18 cellular contexts compared by ENCODE assay signal in the genomic region with DNA sequence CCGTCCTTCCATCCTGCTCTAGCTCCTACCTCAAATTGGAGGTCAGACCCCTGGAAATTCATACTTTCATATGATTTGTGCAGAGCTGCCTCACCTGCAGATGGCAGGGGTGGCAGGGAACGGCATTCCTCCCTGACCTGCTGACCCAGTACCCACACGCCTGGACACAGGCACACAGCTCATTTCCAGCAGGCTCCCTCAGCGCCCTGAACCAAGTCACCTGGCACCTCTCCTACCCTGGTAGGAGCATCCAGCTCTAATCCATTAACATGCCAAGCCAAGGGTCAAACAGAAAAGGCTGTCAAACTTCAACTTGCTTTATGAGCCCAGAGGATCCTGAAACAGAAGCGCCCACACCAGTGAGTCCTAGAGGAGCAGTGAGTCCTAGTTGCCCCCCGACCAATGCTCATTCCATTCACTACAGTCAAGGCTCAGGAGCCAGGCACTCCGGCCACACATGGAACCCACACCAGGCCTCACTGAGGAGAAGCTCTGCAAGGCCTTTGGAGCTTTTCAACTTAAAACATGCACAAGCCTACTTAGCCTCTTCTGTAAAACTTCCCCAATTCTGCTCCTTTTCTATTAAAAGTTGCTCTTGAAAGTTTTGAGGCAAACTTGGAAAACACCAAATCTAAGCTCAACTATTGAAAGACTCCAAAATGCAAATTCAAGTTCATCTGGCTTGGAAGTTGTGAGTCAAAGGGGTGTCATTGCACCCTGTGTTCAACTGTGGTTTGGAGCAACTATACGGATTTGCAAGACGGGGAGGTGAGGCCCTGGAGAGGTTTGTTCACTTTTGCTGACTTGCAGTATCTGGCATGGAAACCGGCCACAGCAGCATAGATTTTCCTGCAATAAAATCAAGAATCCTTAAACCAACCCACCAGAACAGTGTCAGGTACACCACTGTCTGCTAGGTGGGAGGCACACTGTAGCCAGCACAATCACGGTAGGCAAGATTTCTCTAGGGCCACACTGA.
A peak's percentile ranks its signal among the peaks of the same experiment; 100 is the strongest.
DNase-seq lines count a peak whose midpoint lies in the region; ATAC-seq, FAIRE-seq and TF ChIP-seq lines count a peak whose summit lies in the region.
"Had no signal": no experiment of that assay in that cellular context is flagged by ENCODE, and none has a peak within 500 bp of the region (broad histone marks: within the 10 kb centered on the region; RNA-seq: fewer than 3 reads in every experiment).

No MANE protein-coding gene starts in this region.

- H3K4me3 ChIP-seq in GM23248 (no peak overlapping the region), GM12878 (no peak overlapping the region)
- H3K4me3 ChIP-seq: upper lobe of left lung had no signal

- no peak for TF ChIP-seq POLR2A in GM12878 (IDR thresholded peaks at IDR 0.05; ENCODE audit: low read depth, low read length)

- peaks cover 5% of the 10 kb centered on the region; the same call in 1 of the 2 replicates for H3F3A ChIP-seq in GM23248 (ENCODE audit: insufficient read depth)

- TF ChIP-seq EP300 in GM12878 (IDR thresholded peaks at IDR 0.05; ENCODE audit: borderline replicate concordance in 1 of 2, control insufficient read depth in 1 of 2, low read depth in 2 of 2, low read length in 2 of 2) = no peak

- H3K27me3 ChIP-seq in GM23248 (replicated peaks; ENCODE audit: insufficient read depth) (no peaks in the 10 kb centered on the region), GM12878 (replicated peaks in 1 of 2; ENCODE audit: control insufficient read depth in 2 of 2, insufficient read depth in 2 of 2, low read length in 1 of 2) (no peaks in the 10 kb centered on the region)
- H3K27me3 ChIP-seq: upper lobe of left lung had no signal

- TF ChIP-seq RAD21 in GM12878 (IDR thresholded peaks at IDR 0.05; ENCODE audit: insufficient read depth, low read depth, low read length) = no peak

- CTCF ChIA-PET in GM12878 (lab: Yijun Ruan, JAX) = no interaction called here

- no peaks in the 10 kb centered on the region for H3K36me3 ChIP-seq in GM23248 (ENCODE audit: low read depth)
- H3K36me3 ChIP-seq in GM12878 (ENCODE audit: control insufficient read depth in 2 of 2, insufficient read depth in 2 of 2, low read length in 1 of 2) = no peaks in the 10 kb centered on the region

- H3K4me1 ChIP-seq in GM23248 (ENCODE audit: insufficient read depth) = peaks cover 16% of the 10 kb centered on the region
- peaks cover 17% of the 10 kb centered on the region for H3K4me1 ChIP-seq in GM12878 (ENCODE audit: control insufficient read depth, insufficient read depth, low read length)
- H3K4me1 ChIP-seq: upper lobe of left lung had no signal

- intact Hi-C loops in GM12878 (cut with micrococcal nuclease; ENCODE audit: unreplicated experiment) = no loop called here
- intact Hi-C loops in posterior cingulate gyrus (cut with DNase I) = no loop called here

- RAD21 ChIA-PET in GM12878 (lab: Charles Lee; ENCODE audit: unreplicated experiment) = no interaction called here

- WGBS in GM23248 (ENCODE audit: low coverage in 1 of 2, low lambda C conversion rate in 2 of 2, missing lambda C conversion rate in 2 of 2), 2 experiments = 84 to 86% methylated on average over 11 of the region's 11 CpGs
- WGBS in GM12878 (ENCODE audit: insufficient coverage, insufficient replicate concordance, low lambda C conversion rate, missing lambda C conversion rate) = 85% methylated on average over 11 of the region's 11 CpGs

- H3K9me2 ChIP-seq in GM23248 (ENCODE audit: insufficient read depth) = no peaks in the 10 kb centered on the region

- SMC1A ChIA-PET in GM12878 (lab: Charles Lee; ENCODE audit: uncharacterized antibody, unreplicated experiment) = interaction anchor here (0.9 to 1.6 kb wide), 4 partner anchors 13 to 72 kb away, joined by 3 read pairs; no protein-coding TSS in a partner anchor

- no peak overlapping the region for H3K4me2 ChIP-seq in GM23248 (ENCODE audit: unreplicated experiment)
- no peak overlapping the region for H3K4me2 ChIP-seq in GM12878 (ENCODE audit: control insufficient read depth, insufficient read depth)

- no peaks in the 10 kb centered on the region for H3K79me2 ChIP-seq in GM23248 (ENCODE audit: insufficient read depth)
- no peaks in the 10 kb centered on the region for H3K79me2 ChIP-seq in GM12878 (ENCODE audit: control insufficient read depth, insufficient read depth, low read length)

- H3K27ac ChIP-seq in GM23248 = no peak overlapping the region
- no peak overlapping the region for H3K27ac ChIP-seq in GM12878 (ENCODE audit: control insufficient read depth, insufficient read depth)
- H3K27ac ChIP-seq: upper lobe of left lung, VCaP had no signal

- TF ChIP-seq CTCF in GM12878 (IDR thresholded peaks at IDR 0.05 in 2 of 3, conservative IDR thresholded peaks at IDR 0.05 in 1 of 3; ENCODE audit: control insufficient read depth in 2 of 3, extremely low read depth in 1 of 3, insufficient read depth in 1 of 3, low read depth in 3 of 3, low read length in 3 of 3) = no peak

- H3K9ac ChIP-seq in GM23248 (no peak overlapping the region), GM12878 (ENCODE audit: control insufficient read depth, insufficient read depth, low read length) (no peak overlapping the region)

- in situ Hi-C loops in GM23248 (cut with MboI) = no loop called here
- in situ Hi-C loops in GM12878 (cut with MboI) = no loop called here

- H2AFZ ChIP-seq in GM23248 (no peak overlapping the region), GM12878 (ENCODE audit: control insufficient read depth, low read depth, low read length) (no peak overlapping the region)

- no peaks in the 10 kb centered on the region for H3K9me3 ChIP-seq in GM23248 (ENCODE audit: low read depth)
- H3K9me3 ChIP-seq in GM12878 (replicated peaks; ENCODE audit: control insufficient read depth, insufficient read depth, low read length) = no peaks in the 10 kb centered on the region; the same call in 2 of the 3 replicates
- H3K9me3 ChIP-seq: upper lobe of left lung had no signal

- peak; percentile 26 to 44 for DNase-seq in activated CD4-positive, alpha-beta T cell treated with anti-CD3 and anti-CD28 coated beads, Interleukin-2, amount 50 U/mL, for 48 hours
- DNase-seq in activated CD4-positive, alpha-beta T cell treated with anti-CD3 and anti-CD28 coated beads for 4 hours = no peak
- peak; percentile 66 for DNase-seq in GM23248
- DNase-seq in GM12878 (ENCODE audit: low read depth, low spot score) = no peak
- DNase-seq in left lobe of liver (ENCODE audit: low spot score) = peak; percentile 67
- DNase-seq in NCI-H446 (lab: John Stamatoyannopoulos, UW) = no peak
- DNase-seq in posterior cingulate gyrus = no peak
- DNase-seq: activated CD8-positive, alpha-beta memory T cell treated with anti-CD3 and anti-CD28 coated beads, Interleukin-2, amount 50 U/mL, for 4 hours; CD4-positive, alpha-beta T cell; cerebellar nuclear complex; DND-41; effector memory CD8-positive, alpha-beta T cell; NCI-H1048; NCI-H82; upper lobe of left lung had no signal

- BruUV-seq in GM12878 (replicated peaks; lab: Mats Ljungman, UMichigan) = no TSS peak

- ATAC-seq in GM12878 (no peak), left lobe of liver (peak; percentile 69), HG03095 (IDR thresholded peaks at IDR 0.05; ENCODE audit: unreplicated experiment) (no peak)
- ATAC-seq: effector memory CD8-positive, alpha-beta T cell had no signal

- POLR2A ChIA-PET in GM12878 (lab: Charles Lee) = no interaction called here

- FAIRE-seq in GM12878 (lab: Jason Lieb, UNC) = peak; percentile 59
- FAIRE-seq: A204.1 had no signal

- no peaks in the 10 kb centered on the region for H4K20me1 ChIP-seq in GM23248 (ENCODE audit: insufficient read depth)
- H4K20me1 ChIP-seq in GM12878 (ENCODE audit: control insufficient read depth, insufficient read depth) = no peaks in the 10 kb centered on the region

TF ChIP-seq in GM12878, 131 proteins besides CTCF, POLR2A, EP300 and RAD21:
- TF ChIP-seq USF1 (IDR thresholded peaks at IDR 0.05; ENCODE audit: borderline replicate concordance, extremely low read length, insufficient read depth, low read depth, low read length) = no peak
- peak; percentile 41 for TF ChIP-seq RUNX3 (IDR thresholded peaks at IDR 0.05; ENCODE audit: low read length)

Comparison
In these comparisons a context has a peak if more than half of its experiments do, and no peak if none do; other contexts are left out.
1. DNase-seq: peak in activated CD4-positive, alpha-beta T cell treated with anti-CD3 and anti-CD28 coated beads, Interleukin-2, amount 50 U/mL, for 48 hours (2 of 2), GM23248 (single experiment) and left lobe of liver (single experiment); none in activated CD4-positive, alpha-beta T cell treated with anti-CD3 and anti-CD28 coated beads for 4 hours (0 of 2), GM12878 (single experiment), NCI-H446 (0 of 2) and posterior cingulate gyrus (0 of 10).